Comparison of ENCODE assay signal across 6 cellular contexts in genomic region chr19:14434157-14434501, GRCh38. TPM values are rescaled to one million over a fixed set of nuclear protein-coding genes. Genes with fewer than 3 reads are reported as not detected.
DNase-seq lines count a peak whose midpoint lies in the region; ATAC-seq and TF ChIP-seq lines count a peak whose summit lies in the region.

No MANE protein-coding gene starts in this region.

- peak overlapping the region in 3 of 4 donors; percentile 48 to 90 (median 58) for H3K4me3 ChIP-seq in adrenal gland
- H3K4me3 ChIP-seq in muscle layer of duodenum (ENCODE audit: low read depth in 1 of 2, low read length in 2 of 2) = peak overlapping the region; percentile 69 to 84

- no peak for TF ChIP-seq CTCF in adrenal gland (IDR thresholded peaks at IDR 0.05)

- H3K9me3 ChIP-seq in adrenal gland (replicated peaks in 1 of 3) (no peaks in the 10 kb centered on the region), muscle layer of duodenum (ENCODE audit: control insufficient read depth in 1 of 2, low read length in 2 of 2) (no peaks in the 10 kb centered on the region)

- DNase-seq in HT-29 (ENCODE audit: low spot score) = peak; percentile 47
- DNase-seq in adrenal gland = peak in 5 of 7 donors; percentile 36 to 72 (median 42)
- no peak for DNase-seq in activated CD4-positive, alpha-beta T cell treated with anti-CD3 and anti-CD28 coated beads for 4 hours

- peaks cover 28 to 41% of the 10 kb centered on the region in 2 donors for H3K4me1 ChIP-seq in adrenal gland (replicated peaks in 1 of 2)
- H3K4me1 ChIP-seq in muscle layer of duodenum (ENCODE audit: control insufficient read depth in 1 of 2, insufficient read depth in 2 of 2, low read length in 2 of 2) = peaks cover 0 to 40% of the 10 kb centered on the region in 2 donors

- intact Hi-C loops in adrenal gland (cut with DNase I) = loop anchor here in 1 of 2 donors (5.0 kb wide), 1 partner anchor 38 kb away; no protein-coding TSS in a partner anchor

- ATAC-seq in GM18505 (IDR thresholded peaks at IDR 0.05; ENCODE audit: unreplicated experiment) (no peak), HG02870 (IDR thresholded peaks at IDR 0.05; ENCODE audit: unreplicated experiment) (no peak)

- H3K27ac ChIP-seq in adrenal gland (peak overlapping the region; percentile 48 to 94 (median 80)), muscle layer of duodenum (ENCODE audit: low read length) (peak overlapping the region; percentile 67)

- no peaks in the 10 kb centered on the region for H3K27me3 ChIP-seq in adrenal gland
- H3K27me3 ChIP-seq in muscle layer of duodenum (ENCODE audit: low read depth, low read length) = no peaks in the 10 kb centered on the region

- WGBS in adrenal gland, 4 donors = 6 to 13% (median 9%) methylated on average over 4 of the region's 4 CpGs; no CpG with 5 or more reads in 1 of the 4 donors

- TF ChIP-seq POLR2A in adrenal gland (IDR thresholded peaks at IDR 0.05) (no peak), GM18505 (IDR thresholded peaks at IDR 0.05; ENCODE audit: borderline replicate concordance, extremely low read depth, insufficient read depth, insufficient read length) (no peak)

- no peaks in the 10 kb centered on the region for H3K36me3 ChIP-seq in adrenal gland (replicated peaks in 1 of 2)
- H3K36me3 ChIP-seq in muscle layer of duodenum (ENCODE audit: control insufficient read depth in 1 of 2, insufficient read depth in 2 of 2, low read length in 2 of 2) = no peaks in the 10 kb centered on the region

RNA-seq across cellular contexts. Expression of gene PKN1, which starts 1.0 kb away (rescaled TPM):
- total RNA-seq in HT-29 (2014; rRNA removed; shearing (Covaris generic)) = 59.9 and 66.9 TPM in 2 replicates
- total RNA-seq in adrenal gland = 100 to 1,000 TPM in 7 of 8 donors, 10 to 100 TPM in 1; 97.5 to 184 (median 137) TPM
- 100 to 1,000 TPM in 2 of 3 donors, 10 to 100 TPM in 1; 27.5 to 209 (median 118) TPM for polyA plus RNA-seq in adrenal gland

RNA-seq across cellular contexts. Expression of gene DDX39A, which starts 15.0 kb away (rescaled TPM):
- total RNA-seq in HT-29 (2014; rRNA removed; shearing (Covaris generic)) = 185 and 196 TPM in 2 replicates
- total RNA-seq in adrenal gland = 10 to 100 TPM; 30.7 to 60.7 (median 40.9) TPM
- 100 to 1,000 TPM in 2 of 3 donors, 10 to 100 TPM in 1; 26.7 to 262 (median 126) TPM for polyA plus RNA-seq in adrenal gland

RNA-seq across cellular contexts. Expression of gene PTGER1, which starts 41.0 kb away (rescaled TPM):
- total RNA-seq in HT-29 (2014; rRNA removed; shearing (Covaris generic)) = 0.31 TPM in 1 of 2 replicates, not detected in the other
- 1 to 10 TPM; 2.0 to 9.8 (median 4.0) TPM for total RNA-seq in adrenal gland
- polyA plus RNA-seq in adrenal gland = 1 to 10 TPM in 2 of 3 donors, not detected in 1; 1.9 to 4.8 TPM

RNA-seq across cellular contexts. Expression of gene ADGRE5, which starts 52.9 kb away (rescaled TPM):
- total RNA-seq in HT-29 (2014; rRNA removed; shearing (Covaris generic)) = 41.4 and 62.8 TPM in 2 replicates
- total RNA-seq in adrenal gland = 100 to 1,000 TPM in 1 of 8 donors, 10 to 100 TPM in 7; 26.8 to 103 (median 71.5) TPM
- 10 to 100 TPM; 11.7 to 25.8 (median 15.9) TPM for polyA plus RNA-seq in adrenal gland

Comparison
In these comparisons a context has a peak if more than half of its experiments do, and no peak if none do; other contexts are left out.
1. DNase-seq: peak in HT-29 (single experiment) and adrenal gland (5 of 7); none in activated CD4-positive, alpha-beta T cell treated with anti-CD3 and anti-CD28 coated beads for 4 hours (0 of 2).